Comparison of ENCODE assay signal across 8 cellular contexts in the genomic region with DNA sequence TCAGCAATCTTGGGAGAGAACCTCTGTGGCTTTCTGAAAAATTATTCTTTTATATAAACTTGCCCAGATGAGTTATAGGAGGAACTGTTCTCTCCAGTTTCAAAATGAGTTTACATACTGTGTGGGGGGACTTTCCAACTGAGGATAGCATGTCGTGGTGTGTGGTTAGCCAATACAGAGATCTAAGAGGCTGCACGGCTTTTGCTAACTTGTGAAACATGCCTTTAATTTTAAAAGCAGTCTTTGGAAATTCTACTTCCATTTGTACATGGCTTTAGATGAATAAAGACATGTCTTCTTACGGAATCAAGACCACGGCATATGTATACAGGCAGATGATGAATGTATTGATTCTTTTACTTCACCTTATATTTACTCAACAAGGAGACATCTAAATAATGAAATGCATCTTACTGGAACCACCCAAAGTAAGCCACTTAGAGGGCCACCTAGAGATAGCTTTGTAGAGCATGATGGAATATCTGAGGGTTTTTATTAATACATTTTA. TPM values are rescaled to one million over a fixed set of nuclear protein-coding genes. Genes with fewer than 3 reads are reported as not detected.
DNase-seq lines count a peak whose midpoint lies in the region; ATAC-seq and TF ChIP-seq lines count a peak whose summit lies in the region.

No MANE protein-coding gene starts in this region.

- H3K27ac ChIP-seq in SU-DHL-6 (ENCODE audit: low read depth, low read length) (peak overlapping the region; percentile 86), dorsolateral prefrontal cortex (no peak overlapping the region)

- H4K20me1 ChIP-seq in SU-DHL-6 (ENCODE audit: low read depth, low read length), result no peaks in the 10 kb centered on the region

- no peaks in the 10 kb centered on the region for H3K27me3 ChIP-seq in SU-DHL-6 (ENCODE audit: low read length)
- H3K27me3 ChIP-seq in MG63, result no peaks in the 10 kb centered on the region
- no peaks in the 10 kb centered on the region for H3K27me3 ChIP-seq in dorsolateral prefrontal cortex

- peak overlapping the region; percentile 36 for H3K9ac ChIP-seq in SU-DHL-6 (ENCODE audit: low read length)

- H3K4me2 ChIP-seq in SU-DHL-6 (ENCODE audit: low read depth, low read length, poor library complexity, severe bottlenecking), result peak overlapping the region; percentile 70

- H3K4me3 ChIP-seq in SU-DHL-6 (ENCODE audit: insufficient read depth, low read length, poor library complexity, severe bottlenecking), result peak overlapping the region; percentile 27
- H3K4me3 ChIP-seq in fibroblast of villous mesenchyme (ENCODE audit: low read depth, low read length), result no peak overlapping the region
- H3K4me3 ChIP-seq in MG63, result no peak overlapping the region
- no peak overlapping the region for H3K4me3 ChIP-seq in dorsolateral prefrontal cortex

- peak overlapping the region; percentile 36 for H2AFZ ChIP-seq in SU-DHL-6 (ENCODE audit: low read depth, low read length, severe bottlenecking)

- ATAC-seq in GM18870 (IDR thresholded peaks at IDR 0.05; ENCODE audit: unreplicated experiment) (peak; percentile 89), HG02973 (IDR thresholded peaks at IDR 0.05; ENCODE audit: unreplicated experiment) (peak; percentile 86)

- H3K9me2 ChIP-seq in SU-DHL-6 (replicated peaks; ENCODE audit: insufficient read depth, low read length), result no peaks in the 10 kb centered on the region

- H3K9me3 ChIP-seq in SU-DHL-6 (ENCODE audit: insufficient read depth, low read length) (no peaks in the 10 kb centered on the region), MG63 (no peaks in the 10 kb centered on the region)

- H3F3A ChIP-seq in SU-DHL-6 (ENCODE audit: insufficient read depth), result peaks cover 32% of the 10 kb centered on the region

- DNase-seq in fibroblast of villous mesenchyme (ENCODE audit: low read depth) (peak; percentile 51), MG63 (no peak), NCI-H2081 treated with DMSO at 0.1 percent for 48 hours (lab: John Stamatoyannopoulos, UW) (no peak), dorsolateral prefrontal cortex (no peak), NCI-H526 treated with DMSO at 0.1 percent for 48 hours (lab: John Stamatoyannopoulos, UW) (no peak)

- H3K36me3 ChIP-seq in SU-DHL-6 (ENCODE audit: low read length), result no peaks in the 10 kb centered on the region
- no peaks in the 10 kb centered on the region for H3K36me3 ChIP-seq in MG63

- intact Hi-C loops in dorsolateral prefrontal cortex (cut with DNase I), result no loop called here

- TF ChIP-seq CTCF in SU-DHL-6 (IDR thresholded peaks at IDR 0.05; ENCODE audit: insufficient read depth, low read length, poor library complexity, severe bottlenecking), result peak; percentile 47
- TF ChIP-seq CTCF in fibroblast of villous mesenchyme (IDR thresholded peaks at IDR 0.05; ENCODE audit: insufficient read depth, low read depth, low read length), result no peak
- no peak for TF ChIP-seq CTCF in dorsolateral prefrontal cortex (IDR thresholded peaks at IDR 0.05 in 54 of 56, conservative IDR thresholded peaks at IDR 0.05 in 2 of 56; ENCODE audit: low read depth in 1 of 56, partially characterized antibody in 56 of 56)

- H3K79me2 ChIP-seq in SU-DHL-6 (ENCODE audit: insufficient read depth, low read length), result peaks cover 37% of the 10 kb centered on the region

RNA-seq across cellular contexts. Expression of a gene that starts 39.8 kb away (rescaled TPM):
- total RNA-seq in fibroblast of villous mesenchyme (16.8 and 20.3 TPM in 2 replicates), dorsolateral prefrontal cortex (10 to 100 TPM; 24.9 to 56.3 (median 41.0) TPM)
- 3.1 and 3.8 TPM in 2 replicates for total RNA-seq in MG63 (2014; rRNA removed; shearing (Covaris generic); ENCODE audit: low replicate concordance)
